In the genomic region with DNA sequence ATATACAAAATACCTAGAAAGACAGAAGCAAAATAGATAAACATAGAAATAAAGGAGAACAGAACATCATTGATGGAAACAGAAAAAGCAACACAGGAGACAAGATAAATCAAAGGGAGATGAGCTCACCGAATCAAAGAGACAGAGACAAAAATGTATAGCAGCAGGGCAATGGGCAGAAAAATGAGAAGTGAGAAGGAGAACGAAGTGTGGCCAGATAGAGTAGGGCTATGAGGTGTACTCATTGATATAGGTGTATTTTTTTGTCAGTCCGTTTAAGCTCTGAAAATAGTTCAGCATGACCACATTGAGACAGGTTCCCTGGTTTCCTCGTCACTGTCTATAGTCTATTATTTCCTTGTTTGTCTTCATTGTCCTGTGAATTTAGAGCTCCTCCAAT, we compare ENCODE assay signal across 15 cellular contexts. TPM values are rescaled to one million over a fixed set of nuclear protein-coding genes. Genes with fewer than 3 reads are reported as not detected.
DNase-seq lines count a peak whose midpoint lies in the region; ATAC-seq and TF ChIP-seq lines count a peak whose summit lies in the region.
"Had no signal": no experiment of that assay in that cellular context is flagged by ENCODE, and none has a peak within 500 bp of the region (broad histone marks: within the 10 kb centered on the region; RNA-seq: fewer than 3 reads in every experiment).

No MANE protein-coding gene starts in this region.

- intact Hi-C loops in activated T-helper 2 cell treated with anti-CD3 and anti-CD28 coated beads, Interferon-gamma antibody, Interleukin-2, Interleukin-4, amounts not matched to agents 10 μg/mL and 5 μg/mL and 100 μg/mL, durations not matched to agents 14 hours and 24 hours and 36 hours (cut with micrococcal nuclease), result no loop called here
- intact Hi-C loops in body of pancreas (cut with DNase I), result no loop called here

- H3K27ac ChIP-seq in CD4-positive, CD25-positive, alpha-beta regulatory T cell (ENCODE audit: insufficient read depth, low read length, poor library complexity, severe bottlenecking), result no peak overlapping the region
- H3K27ac ChIP-seq in brain microvascular endothelial cell (no peak overlapping the region), body of pancreas (no peak overlapping the region), SK-N-SH (ENCODE audit: low read depth in 2 of 2, low read length in 1 of 2) (no peak overlapping the region)
- H3K27ac ChIP-seq: BLaER1 treated with 17β-estradiol and CSF1 and Interleukin-3, amounts not matched to agents 10 nM and 100 nM had no signal

- WGBS in body of pancreas, 2 donors, result 80% methylated on average over 4 of the region's 4 CpGs
- WGBS in SK-N-SH (ENCODE audit: low lambda C conversion rate), result 55% methylated on average over 4 of the region's 4 CpGs

- peaks cover 46 to 54% (median 48%) of the 10 kb centered on the region in 4 donors for H3K4me1 Mint-ChIP-seq in CD4-positive, CD25-positive, alpha-beta regulatory T cell
- peaks cover 44% of the 10 kb centered on the region for H3K4me1 Mint-ChIP-seq in activated T-helper 2 cell treated with anti-CD3 and anti-CD28 coated beads, Interferon-gamma antibody, Interleukin-2, Interleukin-4, amounts not matched to agents 10 μg/mL and 5 μg/mL and 100 μg/mL, durations not matched to agents 14 hours and 24 hours and 36 hours (ENCODE audit: low read depth)

- no peak for TF ChIP-seq EP300 in SK-N-SH (IDR thresholded peaks at IDR 0.05; ENCODE audit: borderline replicate concordance in 1 of 2, low read depth in 1 of 2, low read length in 1 of 2)

- H3K27me3 ChIP-seq in CD4-positive, CD25-positive, alpha-beta regulatory T cell (ENCODE audit: control insufficient read depth, insufficient read depth, low read length), result no peaks in the 10 kb centered on the region
- no peaks in the 10 kb centered on the region for H3K27me3 ChIP-seq in brain microvascular endothelial cell (replicated peaks)
- no peaks in the 10 kb centered on the region for H3K27me3 ChIP-seq in body of pancreas
- H3K27me3 ChIP-seq in SK-N-SH (ENCODE audit: insufficient read depth), result no peaks in the 10 kb centered on the region
- H3K27me3 ChIP-seq: BLaER1 treated with 17β-estradiol and CSF1 and Interleukin-3, amounts not matched to agents 10 nM and 100 nM had no signal

- peaks cover 22% of the 10 kb centered on the region for H3K4me1 ChIP-seq in CD4-positive, CD25-positive, alpha-beta regulatory T cell (ENCODE audit: control insufficient read depth, insufficient read depth, low read length, poor library complexity, severe bottlenecking)
- H3K4me1 ChIP-seq in body of pancreas (no peaks in the 10 kb centered on the region), SK-N-SH (ENCODE audit: control insufficient read depth in 1 of 2, insufficient read depth in 2 of 2, low read depth in 1 of 2, low read length in 1 of 2) (no peaks in the 10 kb centered on the region)

- DNase-seq in CD4-positive, CD25-positive, alpha-beta regulatory T cell, result no peak
- no peak for DNase-seq in activated T-helper 2 cell treated with anti-CD3 and anti-CD28 coated beads, Interferon-gamma antibody, Interleukin-2, Interleukin-4, amounts not matched to agents 10 μg/mL and 5 μg/mL and 100 μg/mL, durations not matched to agents 14 hours and 24 hours and 36 hours (ENCODE audit: low spot score)
- DNase-seq in brain microvascular endothelial cell (no peak), body of pancreas (no peak), SK-N-SH (no peak), NCI-H2171 (lab: John Stamatoyannopoulos, UW) (no peak)
- DNase-seq: activated effector memory CD4-positive, alpha-beta T cell treated with Interleukin-2 at 50 U/mL for 16 hours; kidney glomerular epithelial cell; NCI-H2029; stimulated activated CD4-positive, alpha-beta T cell treated with anti-CD3 and anti-CD28 coated beads, Interleukin-2, amount 100 ng/mL, for 48 hours; stimulated activated naive CD4-positive, alpha-beta T cell had no signal

- ATAC-seq in CD4-positive, CD25-positive, alpha-beta regulatory T cell (ENCODE audit: low read depth in 2 of 2), result no peak
- ATAC-seq in GM18499 (IDR thresholded peaks at IDR 0.05; ENCODE audit: insufficient read depth, unreplicated experiment), result peak; percentile 49
- peak; percentile 38 for ATAC-seq in HG02678 (IDR thresholded peaks at IDR 0.05; ENCODE audit: unreplicated experiment)
- ATAC-seq in body of pancreas, result no peak
- ATAC-seq: WTC11 had no signal

- TF ChIP-seq CTCF in brain microvascular endothelial cell (IDR thresholded peaks at IDR 0.05; ENCODE audit: low read depth, low read length, missing control alignments) (no peak), body of pancreas (IDR thresholded peaks at IDR 0.05) (no peak), SK-N-SH (IDR thresholded peaks at IDR 0.05) (no peak)

- H2AFZ ChIP-seq in SK-N-SH (ENCODE audit: low read depth), result no peak overlapping the region

- POLR2A ChIA-PET in SK-N-SH (lab: Yijun Ruan, JAX), result no interaction called here

- no peaks in the 10 kb centered on the region for H3K27me3 Mint-ChIP-seq in CD4-positive, CD25-positive, alpha-beta regulatory T cell
- no peaks in the 10 kb centered on the region for H3K27me3 Mint-ChIP-seq in activated T-helper 2 cell treated with anti-CD3 and anti-CD28 coated beads, Interferon-gamma antibody, Interleukin-2, Interleukin-4, amounts not matched to agents 10 μg/mL and 5 μg/mL and 100 μg/mL, durations not matched to agents 14 hours and 24 hours and 36 hours (ENCODE audit: low read depth)

- H3K4me3 ChIP-seq in CD4-positive, CD25-positive, alpha-beta regulatory T cell (ENCODE audit: low read depth, low read length), result no peak overlapping the region
- H3K4me3 ChIP-seq in brain microvascular endothelial cell (ENCODE audit: low read depth, low read length) (no peak overlapping the region), body of pancreas (no peak overlapping the region), SK-N-SH (ENCODE audit: low read depth in 2 of 2, low read length in 1 of 2) (no peak overlapping the region)
- H3K4me3 ChIP-seq: BLaER1 treated with 17β-estradiol and CSF1 and Interleukin-3, amounts not matched to agents 10 nM and 100 nM had no signal

- peaks cover 78% of the 10 kb centered on the region for H3K36me3 ChIP-seq in CD4-positive, CD25-positive, alpha-beta regulatory T cell (ENCODE audit: control insufficient read depth, insufficient read depth, low read length)
- peaks cover 51% of the 10 kb centered on the region for H3K36me3 ChIP-seq in brain microvascular endothelial cell (replicated peaks)
- peaks cover 0 to 18% of the 10 kb centered on the region in 2 donors for H3K36me3 ChIP-seq in body of pancreas (replicated peaks in 1 of 2; ENCODE audit: insufficient read depth in 1 of 2, low read depth in 2 of 2)
- peaks cover 20 to 74% of the 10 kb centered on the region in 2 experiments for H3K36me3 ChIP-seq in SK-N-SH (replicated peaks in 1 of 2; ENCODE audit: control insufficient read depth in 1 of 2, insufficient read depth in 2 of 2, low read length in 1 of 2)

- H3K27ac Mint-ChIP-seq in CD4-positive, CD25-positive, alpha-beta regulatory T cell, result peak overlapping the region; percentile 18 to 64 (median 37)
- peak overlapping the region; percentile 91 for H3K27ac Mint-ChIP-seq in activated T-helper 2 cell treated with anti-CD3 and anti-CD28 coated beads, Interferon-gamma antibody, Interleukin-2, Interleukin-4, amounts not matched to agents 10 μg/mL and 5 μg/mL and 100 μg/mL, durations not matched to agents 14 hours and 24 hours and 36 hours
- H3K27ac Mint-ChIP-seq: WTC11 had no signal

- CTCF ChIA-PET in SK-N-SH (lab: Yijun Ruan, JAX), result interaction anchor here (0.7 kb wide), 1 partner anchor 1924 kb away, joined by 3 read pairs; no protein-coding TSS in a partner anchor

- peaks cover 4% of the 10 kb centered on the region for H3F3A ChIP-seq in SK-N-SH (replicated peaks; ENCODE audit: insufficient read depth)

- peaks cover 72% of the 10 kb centered on the region for H3K36me3 Mint-ChIP-seq in CD4-positive, CD25-positive, alpha-beta regulatory T cell
- peaks cover 90% of the 10 kb centered on the region for H3K36me3 Mint-ChIP-seq in activated T-helper 2 cell treated with anti-CD3 and anti-CD28 coated beads, Interferon-gamma antibody, Interleukin-2, Interleukin-4, amounts not matched to agents 10 μg/mL and 5 μg/mL and 100 μg/mL, durations not matched to agents 14 hours and 24 hours and 36 hours (ENCODE audit: low read depth)

- no peaks in the 10 kb centered on the region for H3K9me3 ChIP-seq in CD4-positive, CD25-positive, alpha-beta regulatory T cell (ENCODE audit: control insufficient read depth in 2 of 2, low read length in 2 of 2)
- H3K9me3 ChIP-seq in body of pancreas (no peaks in the 10 kb centered on the region), SK-N-SH (no peaks in the 10 kb centered on the region)

- no peak overlapping the region for H3K9ac ChIP-seq in SK-N-SH
- H3K9ac ChIP-seq: BLaER1 treated with 17β-estradiol and CSF1 and Interleukin-3, amounts not matched to agents 10 nM and 100 nM had no signal

- peaks cover 0 to 3% (median 0%) of the 10 kb centered on the region in 7 donors for H3K9me3 Mint-ChIP-seq in CD4-positive, CD25-positive, alpha-beta regulatory T cell
- peaks cover 13% of the 10 kb centered on the region for H3K9me3 Mint-ChIP-seq in activated T-helper 2 cell treated with anti-CD3 and anti-CD28 coated beads, Interferon-gamma antibody, Interleukin-2, Interleukin-4, amounts not matched to agents 10 μg/mL and 5 μg/mL and 100 μg/mL, durations not matched to agents 14 hours and 24 hours and 36 hours

- no peak for TF ChIP-seq RAD21 in SK-N-SH (IDR thresholded peaks at IDR 0.05; ENCODE audit: low read length)

- in situ Hi-C loops in brain microvascular endothelial cell (cut with HindIII; ENCODE audit: low pct_ligation_motif_present, low sequenced_read_pairs), result no loop called here

- H3K4me3 Mint-ChIP-seq in CD4-positive, CD25-positive, alpha-beta regulatory T cell, result peak overlapping the region in 2 of 4 donors; percentile 18 to 20
- H3K4me3 Mint-ChIP-seq in activated T-helper 2 cell treated with anti-CD3 and anti-CD28 coated beads, Interferon-gamma antibody, Interleukin-2, Interleukin-4, amounts not matched to agents 10 μg/mL and 5 μg/mL and 100 μg/mL, durations not matched to agents 14 hours and 24 hours and 36 hours (ENCODE audit: low read depth), result no peak overlapping the region
- H3K4me3 Mint-ChIP-seq: WTC11 had no signal

- no peaks in the 10 kb centered on the region for H3K79me2 ChIP-seq in SK-N-SH (ENCODE audit: insufficient read depth)

- no peak for TF ChIP-seq POLR2A in body of pancreas (IDR thresholded peaks at IDR 0.05)

- no peaks in the 10 kb centered on the region for H3K9me2 ChIP-seq in SK-N-SH

- H4K20me1 ChIP-seq in SK-N-SH (ENCODE audit: insufficient read depth), result no peaks in the 10 kb centered on the region
- H4K20me1 ChIP-seq: BLaER1 treated with 17β-estradiol and CSF1 and Interleukin-3, amounts not matched to agents 10 nM and 100 nM had no signal

- H3K4me2 ChIP-seq in SK-N-SH, result no peak overlapping the region

RNA-seq across cellular contexts. Expression of gene SP100, which starts 55.1 kb away (rescaled TPM):
- total RNA-seq in CD4-positive, CD25-positive, alpha-beta regulatory T cell, result 335 TPM
- polyA plus RNA-seq in CD4-positive, CD25-positive, alpha-beta regulatory T cell, result 100 to 1,000 TPM; 116 to 130 (median 122) TPM
- total RNA-seq in activated T-helper 2 cell treated with anti-CD3 and anti-CD28 coated beads, Interferon-gamma antibody, Interleukin-2, Interleukin-4, amounts not matched to agents 10 μg/mL and 5 μg/mL and 100 μg/mL, durations not matched to agents 14 hours and 24 hours and 36 hours, result 153 and 158 TPM in 2 replicates
- 10 to 100 TPM; 71.9 to 73.2 TPM for total RNA-seq in body of pancreas
- 38.1 and 50.6 TPM in 2 replicates for polyA plus RNA-seq in SK-N-SH (2012; rRNA removed)
- polyA plus RNA-seq in SK-N-SH (2012; cell fraction: cytosol; rRNA removed), result 51.6 and 62.3 TPM in 2 replicates
- 23.2 and 49.5 TPM in 2 replicates for polyA plus RNA-seq in SK-N-SH (2012; cell fraction: nucleus; rRNA removed)

Comparison
In these comparisons a context has a peak if more than half of its experiments do, and no peak if none do; other contexts are left out.
1. ATAC-seq: peak in GM18499 (single experiment) and HG02678 (single experiment); none in CD4-positive, CD25-positive, alpha-beta regulatory T cell (0 of 2) and body of pancreas (single experiment).